8 cellular contexts compared by ENCODE assay signal in the genomic region with DNA sequence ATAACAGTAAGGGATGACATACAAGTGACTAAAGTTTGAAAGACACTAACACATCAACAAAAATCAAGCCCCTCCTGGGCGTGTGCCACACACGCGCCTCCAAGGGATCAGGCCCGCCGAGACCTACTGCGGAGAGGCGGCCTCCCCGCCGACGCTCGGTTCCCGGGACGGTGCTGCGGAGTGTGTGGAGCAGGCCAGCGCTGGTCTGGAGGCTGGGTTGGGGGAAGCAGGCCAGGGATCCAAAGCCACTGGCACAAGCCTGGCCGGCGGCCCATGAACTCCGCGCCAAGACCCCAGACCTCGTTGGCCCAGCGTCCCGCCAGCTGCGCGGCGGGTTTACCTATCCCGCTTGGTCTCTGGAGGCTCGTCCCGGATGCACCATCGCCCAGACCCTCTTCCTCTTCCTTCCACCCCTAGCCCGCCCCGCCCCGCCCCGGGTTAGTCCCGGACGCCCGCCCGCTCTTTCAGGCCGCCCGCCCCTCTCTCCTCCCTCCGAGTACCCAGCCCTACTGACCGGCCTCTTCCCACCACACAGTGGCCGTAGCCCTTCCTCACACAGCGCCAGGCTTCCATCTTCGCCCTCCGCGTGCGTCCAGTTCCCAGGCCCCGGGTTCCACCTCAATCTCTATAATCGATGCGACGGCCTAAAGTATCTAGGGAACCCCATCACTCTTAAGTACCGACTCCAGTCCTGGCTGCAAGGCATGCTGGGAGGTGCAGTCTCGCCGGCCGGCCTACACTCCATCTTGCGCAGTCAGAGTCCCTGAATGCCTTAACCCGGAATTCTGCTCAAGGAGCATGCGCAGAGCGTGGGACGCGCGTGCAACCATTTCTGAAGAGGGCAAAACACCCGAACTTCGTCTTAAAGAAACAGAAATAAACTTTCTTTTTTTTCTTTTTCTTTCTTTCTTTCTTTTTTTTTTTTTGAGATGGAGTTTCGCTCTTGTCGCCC. TPM values are rescaled to one million over a fixed set of nuclear protein-coding genes. Genes with fewer than 3 reads are reported as not detected.
DNase-seq lines count a peak whose midpoint lies in the region; ATAC-seq and TF ChIP-seq lines count a peak whose summit lies in the region.

A gene with protein sequence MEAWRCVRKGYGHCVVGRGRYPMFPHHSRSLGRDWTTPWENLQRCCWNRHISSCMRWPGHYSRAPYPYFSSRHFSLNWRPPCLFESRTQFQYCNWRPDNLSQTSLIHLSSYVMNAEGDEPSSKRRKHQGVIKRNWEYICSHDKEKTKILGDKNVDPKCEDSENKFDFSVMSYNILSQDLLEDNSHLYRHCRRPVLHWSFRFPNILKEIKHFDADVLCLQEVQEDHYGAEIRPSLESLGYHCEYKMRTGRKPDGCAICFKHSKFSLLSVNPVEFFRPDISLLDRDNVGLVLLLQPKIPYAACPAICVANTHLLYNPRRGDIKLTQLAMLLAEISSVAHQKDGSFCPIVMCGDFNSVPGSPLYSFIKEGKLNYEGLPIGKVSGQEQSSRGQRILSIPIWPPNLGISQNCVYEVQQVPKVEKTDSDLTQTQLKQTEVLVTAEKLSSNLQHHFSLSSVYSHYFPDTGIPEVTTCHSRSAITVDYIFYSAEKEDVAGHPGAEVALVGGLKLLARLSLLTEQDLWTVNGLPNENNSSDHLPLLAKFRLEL (minus strand): TSS at position 769 of the 952 bp plus-strand sequence. CDS start 196 bp downstream, at position 573.

- ATAC-seq in HG03196 (IDR thresholded peaks at IDR 0.05; ENCODE audit: unreplicated experiment) (peak; percentile 96), activated B cell treated with CpG ODN at 0.5 μM for 24 hours (ENCODE audit: low read depth) (peak; percentile 95)

- TF ChIP-seq CTCF in activated B cell treated with CpG ODN at 0.5 μM for 24 hours (IDR thresholded peaks at IDR 0.05), result no peak

- no peaks in the 10 kb centered on the region for H3K9me3 Mint-ChIP-seq in activated B cell treated with CpG ODN at 0.5 μM for 24 hours
- H3K9me3 Mint-ChIP-seq in immature natural killer cell, result no peaks in the 10 kb centered on the region

- H3K36me3 Mint-ChIP-seq in activated B cell treated with CpG ODN at 0.5 μM for 24 hours (ENCODE audit: low read depth) (peaks cover 30% of the 10 kb centered on the region), immature natural killer cell (peaks cover 0 to 12% (median 0%) of the 10 kb centered on the region in 3 donors)

- POLR2A ChIA-PET in activated B cell treated with CpG ODN at 0.5 μM for 24 hours (lab: Charles Lee), result interaction anchor here (0.7 to 1.7 kb wide), 8 partner anchors 9 to 407 kb away, joined by 3 to 7 read pairs (median 5); partner anchors contain the start of genes ATF3, FLVCR1, NSL1 and TATDN3

- TF ChIP-seq POLR2A in GM18951 (IDR thresholded peaks at IDR 0.05; ENCODE audit: extremely low read depth, insufficient read depth, insufficient read length), result peak; percentile 94

- peak within 1 kb of the TSS; percentile 94 for H3K27ac ChIP-seq in caudate nucleus (ENCODE audit: low read depth, low read length)

- H3K4me1 Mint-ChIP-seq in activated B cell treated with CpG ODN at 0.5 μM for 24 hours, result peaks cover 20% of the 10 kb centered on the region
- H3K4me1 Mint-ChIP-seq in immature natural killer cell, result peaks cover 23 to 49% of the 10 kb centered on the region in 2 donors

- peak; percentile 97 for DNase-seq in AG08395 (ENCODE audit: low spot score)
- DNase-seq in NCI-H345 (lab: John Stamatoyannopoulos, UW), result peak; percentile 97
- DNase-seq in activated B cell treated with CpG ODN at 0.5 μM for 24 hours, result peak; percentile 87
- peak; percentile 68 to 99 (median 95) for DNase-seq in caudate nucleus (lab: John Stamatoyannopoulos, UW)
- peak; percentile 91 to 94 (median 93) for DNase-seq in immature natural killer cell
- DNase-seq in smooth muscle cell of the brain vasculature (ENCODE audit: low read depth, low spot score), result peak; percentile 97

- H3K4me3 Mint-ChIP-seq in activated B cell treated with CpG ODN at 0.5 μM for 24 hours, result peak within 1 kb of the TSS; percentile 100
- peak within 1 kb of the TSS; percentile 99 to 100 (median 100) for H3K4me3 Mint-ChIP-seq in immature natural killer cell

- CTCF ChIA-PET in activated B cell treated with CpG ODN at 0.5 μM for 24 hours (lab: Charles Lee), result interaction anchor here (1.8 kb wide), 1 partner anchor 980 kb away, joined by 5 read pairs; the partner anchor contains the start of genes DTL and INTS7

- H3K27me3 Mint-ChIP-seq in activated B cell treated with CpG ODN at 0.5 μM for 24 hours, result no peaks in the 10 kb centered on the region
- peaks cover 0 to 4% (median 2%) of the 10 kb centered on the region in 3 donors for H3K27me3 Mint-ChIP-seq in immature natural killer cell (ENCODE audit: low read depth in 3 of 3)

- in situ Hi-C loops in GM18951 (cut with MboI; ENCODE audit: low sequenced_read_pairs, unreplicated experiment), result no loop called here

- intact Hi-C loops in activated B cell treated with CpG ODN at 0.5 μM for 24 hours (cut with micrococcal nuclease), result loop anchor here (1.0 to 10.0 kb wide), 11 partner anchors 36 to 1761 kb away; partner anchors contain the start of genes ATF3, CENPF, DTL and FLVCR1

- peak within 1 kb of the TSS; percentile 99 for H3K27ac Mint-ChIP-seq in activated B cell treated with CpG ODN at 0.5 μM for 24 hours
- peak within 1 kb of the TSS; percentile 93 to 100 (median 100) for H3K27ac Mint-ChIP-seq in immature natural killer cell

RNA-seq across cellular contexts. Expression of the gene that starts here (rescaled TPM):
- total RNA-seq in activated B cell treated with CpG ODN at 0.5 μM for 24 hours, result 54.1 and 63.3 TPM in 2 replicates
- 10 to 100 TPM; 21.1 to 34.8 (median 22.8) TPM for polyA plus RNA-seq in immature natural killer cell

Comparison
In these comparisons a context has a peak if more than half of its experiments do, and no peak if none do; other contexts are left out.
1. Peak in every context shown above with its lines: DNase-seq, ATAC-seq and H3K27ac ChIP-seq.